ENCODE assay signal across 1 cellular context in the genomic region with DNA sequence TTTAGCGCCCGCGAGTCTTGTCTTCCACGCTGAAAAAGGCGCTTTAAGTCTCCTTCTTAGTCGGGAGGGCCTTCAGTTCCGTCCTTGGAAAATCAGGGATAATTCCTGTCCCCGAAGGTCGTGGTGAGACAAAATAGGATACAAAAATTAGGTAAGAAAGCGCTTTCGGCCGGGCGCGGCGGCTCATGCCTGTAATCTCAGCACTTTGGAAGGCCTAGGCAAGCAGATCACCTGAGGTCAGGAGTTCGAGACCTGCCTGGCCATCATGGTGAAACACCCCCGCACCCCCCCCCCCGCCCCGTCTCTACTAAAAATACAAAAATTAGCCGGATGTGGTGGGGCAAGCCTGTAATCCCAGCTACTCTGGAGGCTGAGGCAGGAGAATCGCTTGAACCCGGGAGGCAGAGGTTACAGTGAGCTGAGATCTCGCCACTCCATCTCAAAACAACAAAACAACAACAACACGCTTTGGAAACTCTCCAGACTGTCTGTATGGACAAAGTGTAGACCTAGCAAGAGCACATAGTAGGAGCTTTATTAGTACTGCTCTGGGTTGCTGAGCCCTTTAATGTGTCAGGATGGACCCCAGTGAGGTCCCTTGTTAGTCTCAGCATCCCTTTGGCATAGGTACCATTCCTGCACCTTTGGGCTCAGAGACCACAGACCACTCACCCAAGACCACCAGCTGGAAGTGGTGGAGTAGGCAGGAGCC.
A peak's percentile ranks its signal among the peaks of the same experiment; 100 is the strongest.
TF ChIP-seq lines count a peak whose summit lies in the region.

No MANE protein-coding gene starts in this region.

TF ChIP-seq in K562, 482 proteins besides CTCF, POLR2A, EP300 and RAD21:
- TF ChIP-seq ZBTB33 (CRISPR knock-in tag; IDR thresholded peaks at IDR 0.05) (peak; percentile 43; the same call in 1 of the 2 replicates), GABPA (tag; conservative IDR thresholded peaks at IDR 0.05; ENCODE audit: low read depth) (0 out of 2 replicates have a peak, but pooled peaks have one; percentile 7), MBD2 (IDR thresholded peaks at IDR 0.05; ENCODE audit: borderline replicate concordance, low read depth) (no peak), HEY1 (CRISPR knock-in tag; IDR thresholded peaks at IDR 0.05; ENCODE audit: borderline replicate concordance) (no peak), NR2C2 (CRISPR knock-in tag; IDR thresholded peaks at IDR 0.05) (0 out of 2 replicates have a peak, but pooled peaks have one; percentile 29), NR2C2 (tag; IDR thresholded peaks at IDR 0.05) (no peak), ADNP (tag; IDR thresholded peaks at IDR 0.05) (peak; percentile 50), ZBTB40 (IDR thresholded peaks at IDR 0.05) (peak; percentile 5; the same call in 1 of the 2 replicates), ZBTB40 (CRISPR knock-in tag; IDR thresholded peaks at IDR 0.05) (no peak), ZKSCAN1 (IDR thresholded peaks at IDR 0.05; ENCODE audit: low read depth, low read length) (peak; percentile 96), MAZ (CRISPR knock-in tag; conservative IDR thresholded peaks at IDR 0.05 in 1 of 2, IDR thresholded peaks at IDR 0.05 in 1 of 2) (0 out of 4 replicates have a peak, but pooled peaks of 1 of the 2 experiments have one; percentile 6), RCOR1 (IDR thresholded peaks at IDR 0.05; ENCODE audit: borderline replicate concordance in 1 of 2, low read depth in 2 of 2, low read length in 2 of 2) (0 out of 4 replicates have a peak, but pooled peaks of 1 of the 2 experiments have one; percentile 8), EGR1 (conservative IDR thresholded peaks at IDR 0.05) (0 out of 2 replicates have a peak, but pooled peaks have one; percentile 21)
